ENCODE assay signal across 17 cellular contexts in the genomic region with DNA sequence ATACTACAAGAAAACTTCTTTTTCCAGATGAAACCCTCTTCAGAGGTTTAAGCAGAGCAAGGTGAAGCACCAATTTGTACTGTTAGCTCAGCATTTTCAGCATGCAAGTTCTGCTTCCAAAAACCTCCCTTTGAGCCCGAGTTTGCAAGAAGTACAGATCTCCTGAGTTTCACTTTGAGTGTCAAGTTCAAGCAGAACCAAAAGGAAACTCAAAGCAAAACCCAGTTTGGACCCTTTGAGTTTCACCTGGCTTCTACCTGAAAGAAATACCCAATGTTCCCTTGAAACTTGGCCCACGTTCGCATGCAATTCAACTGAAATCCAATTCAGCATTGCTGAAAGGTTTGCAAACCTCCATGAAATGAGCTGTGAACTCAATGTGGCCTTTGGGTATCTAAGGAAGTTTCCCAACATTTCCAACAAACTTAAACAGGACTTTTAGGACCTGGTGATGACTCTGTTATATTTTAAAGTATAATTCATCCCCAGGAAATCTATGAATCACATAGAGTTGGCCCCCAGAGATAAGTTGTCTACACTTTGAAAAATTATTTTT.
A peak's percentile ranks its signal among the peaks of the same experiment; 100 is the strongest.
DNase-seq lines count a peak whose midpoint lies in the region; ATAC-seq and TF ChIP-seq lines count a peak whose summit lies in the region.
"Had no signal": no experiment of that assay in that cellular context is flagged by ENCODE, and none has a peak within 500 bp of the region (broad histone marks: within the 10 kb centered on the region; RNA-seq: fewer than 3 reads in every experiment).

No MANE protein-coding gene starts in this region.

- peak overlapping the region; percentile 53 to 85 (median 67) for H3K27ac ChIP-seq in thyroid gland
- H3K27ac ChIP-seq: colonic mucosa, heart right ventricle, upper lobe of left lung had no signal

- peaks cover 22 to 25% of the 10 kb centered on the region in 2 donors for H3K4me1 ChIP-seq in thyroid gland
- H3K4me1 ChIP-seq: colonic mucosa, upper lobe of left lung had no signal

- H3K9me3 Mint-ChIP-seq in activated T-helper 17 cell treated with anti-CD3 and anti-CD28 coated beads, Interleukin-2, amount 50 U/mL, for 72 hours: no peaks in the 10 kb centered on the region
- H3K9me3 Mint-ChIP-seq: GM23338 had no signal

- H3K9me3 ChIP-seq in thyroid gland: no peaks in the 10 kb centered on the region
- H3K9me3 ChIP-seq: colonic mucosa, heart right ventricle, upper lobe of left lung had no signal

- peak; percentile 37 for DNase-seq in stimulated activated CD4-positive, alpha-beta T cell treated with anti-CD3 and anti-CD28 coated beads, Interleukin-1b, Interleukin-23, amount 100 ng/mL, for 48 hours
- no peak for DNase-seq in stimulated activated CD4-positive, alpha-beta T cell treated with anti-CD3 and anti-CD28 coated beads, Interleukin-2, amount 100 ng/mL, for 48 hours
- DNase-seq in thyroid gland (peak; percentile 5 to 41), C1 segment of cervical spinal cord (lab: John Stamatoyannopoulos, UW) (no peak), cerebellar nuclear complex (lab: John Stamatoyannopoulos, UW) (no peak)
- DNase-seq: anterior cingulate cortex, colonic mucosa, heart right ventricle, NCI-H1694 treated with DMSO at 0.1 percent for 48 hours, NCI-H524, upper lobe of left lung had no signal

- H3K4me1 Mint-ChIP-seq in activated T-helper 17 cell treated with anti-CD3 and anti-CD28 coated beads, Interleukin-2, amount 50 U/mL, for 72 hours: peaks cover 48% of the 10 kb centered on the region
- H3K4me1 Mint-ChIP-seq: GM23338 had no signal

- intact Hi-C loops in thyroid gland (cut with DNase I): no loop called here

- ATAC-seq in HG02870 (IDR thresholded peaks at IDR 0.05; ENCODE audit: unreplicated experiment) (peak; percentile 29), HG02571 (IDR thresholded peaks at IDR 0.05; ENCODE audit: unreplicated experiment) (no peak)
- ATAC-seq in activated T-helper 17 cell treated with anti-CD3 and anti-CD28 coated beads, Interleukin-2, amount 50 U/mL, for 72 hours (replicated peaks): peak; percentile 0
- ATAC-seq: esophagus mucosa, GM23338, heart right ventricle had no signal

- no peak for TF ChIP-seq CTCF in thyroid gland (IDR thresholded peaks at IDR 0.05)

- peak overlapping the region; percentile 95 for H3K27ac Mint-ChIP-seq in activated T-helper 17 cell treated with anti-CD3 and anti-CD28 coated beads, Interleukin-2, amount 50 U/mL, for 72 hours
- H3K27ac Mint-ChIP-seq: B cell, GM23338 had no signal

- no peak for TF ChIP-seq POLR2A in thyroid gland (IDR thresholded peaks at IDR 0.05)

- WGBS in thyroid gland, 2 donors: 45 to 46% methylated on average over 3 of the region's 3 CpGs

- H3K4me3 ChIP-seq in thyroid gland (replicated peaks in 1 of 3): no peak overlapping the region
- H3K4me3 ChIP-seq: colonic mucosa, GM23338, heart right ventricle, upper lobe of left lung had no signal

- peaks cover 3% of the 10 kb centered on the region for H3K27me3 Mint-ChIP-seq in activated T-helper 17 cell treated with anti-CD3 and anti-CD28 coated beads, Interleukin-2, amount 50 U/mL, for 72 hours

- H3K4me3 Mint-ChIP-seq in activated T-helper 17 cell treated with anti-CD3 and anti-CD28 coated beads, Interleukin-2, amount 50 U/mL, for 72 hours: peak overlapping the region; percentile 75
- H3K4me3 Mint-ChIP-seq: B cell, GM23338 had no signal

- peaks cover 7% of the 10 kb centered on the region for H3K36me3 Mint-ChIP-seq in activated T-helper 17 cell treated with anti-CD3 and anti-CD28 coated beads, Interleukin-2, amount 50 U/mL, for 72 hours (ENCODE audit: low read depth)

- H3K36me3 ChIP-seq in thyroid gland: no peaks in the 10 kb centered on the region
- H3K36me3 ChIP-seq: colonic mucosa, heart right ventricle, upper lobe of left lung had no signal

- no peaks in the 10 kb centered on the region for H3K27me3 ChIP-seq in thyroid gland
- H3K27me3 ChIP-seq: colonic mucosa, upper lobe of left lung had no signal

Comparison
In these comparisons a context has a peak if more than half of its experiments do, and no peak if none do; other contexts are left out.
1. DNase-seq: peak in stimulated activated CD4-positive, alpha-beta T cell treated with anti-CD3 and anti-CD28 coated beads, Interleukin-1b, Interleukin-23, amount 100 ng/mL, for 48 hours (single experiment) and thyroid gland (2 of 2); none in stimulated activated CD4-positive, alpha-beta T cell treated with anti-CD3 and anti-CD28 coated beads, Interleukin-2, amount 100 ng/mL, for 48 hours (0 of 2), C1 segment of cervical spinal cord (0 of 14) and cerebellar nuclear complex (0 of 2).